1 cellular context compared by ENCODE assay signal in the genomic region with DNA sequence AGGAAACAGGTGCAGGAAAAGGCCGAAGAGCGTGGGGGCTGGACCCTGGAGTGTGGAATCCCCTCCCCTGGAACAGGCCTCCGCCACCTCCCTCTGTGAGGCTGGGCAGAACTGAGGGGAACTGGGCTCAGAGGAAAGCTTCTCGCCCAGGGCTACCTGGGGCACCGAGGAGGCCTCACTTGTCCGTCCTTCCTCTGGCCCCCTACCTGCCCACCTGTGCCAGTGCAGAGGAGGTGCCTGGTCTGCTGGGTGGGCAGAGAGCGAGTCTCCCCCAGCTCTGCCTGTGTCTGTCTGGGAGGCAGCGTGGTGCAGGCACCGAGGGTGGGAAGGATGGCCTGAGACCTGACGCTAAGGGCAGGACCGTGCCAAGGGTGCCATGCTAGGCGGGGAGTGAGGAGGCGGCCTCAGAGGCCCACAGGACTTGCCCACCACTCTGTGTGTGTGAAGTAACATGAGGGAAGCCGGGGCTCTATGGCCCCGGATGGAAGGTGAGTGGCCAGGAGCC.
TF ChIP-seq lines count a peak whose summit lies in the region.

No MANE protein-coding gene starts in this region.

TF ChIP-seq in HepG2, 621 proteins besides CTCF, POLR2A, EP300 and RAD21 (continues in another document):
- TF ChIP-seq KDM4B (CRISPR knock-in tag; IDR thresholded peaks at IDR 0.05) (no peak), ZKSCAN8 (CRISPR knock-in tag; IDR thresholded peaks at IDR 0.05; ENCODE audit: borderline replicate concordance) (no peak), FOXC1 (CRISPR knock-in tag; IDR thresholded peaks at IDR 0.05; ENCODE audit: borderline replicate concordance) (no peak), ZNF768 (CRISPR knock-in tag; IDR thresholded peaks at IDR 0.05) (0 out of 2 replicates have a peak, but pooled peaks have one; percentile 8), ZSCAN12 (CRISPR knock-in tag; IDR thresholded peaks at IDR 0.05) (no peak), NONO (IDR thresholded peaks at IDR 0.05) (no peak), NONO (CRISPR knock-in tag; conservative IDR thresholded peaks at IDR 0.05) (no peak), ZNF510 (CRISPR knock-in tag; IDR thresholded peaks at IDR 0.05; ENCODE audit: low read depth) (no peak), ZFP62 (CRISPR knock-in tag; IDR thresholded peaks at IDR 0.05) (no peak), ZNF121 (CRISPR knock-in tag; IDR thresholded peaks at IDR 0.05) (no peak), TOPORS (CRISPR knock-in tag; IDR thresholded peaks at IDR 0.05) (no peak), NR2F1 (CRISPR knock-in tag; IDR thresholded peaks at IDR 0.05) (no peak), MAZ (IDR thresholded peaks at IDR 0.05; ENCODE audit: borderline replicate concordance, low read depth, low read length) (no peak), MAZ (CRISPR knock-in tag; IDR thresholded peaks at IDR 0.05; ENCODE audit: low read depth) (no peak), CBX2 (IDR thresholded peaks at IDR 0.05; ENCODE audit: low read depth, low read length) (no peak), CBX2 (CRISPR knock-in tag; IDR thresholded peaks at IDR 0.05; ENCODE audit: low read depth) (no peak), AGO2 (optimal IDR thresholded peaks at IDR 0.05; ENCODE audit: low read depth, low read length) (peak; percentile 25), ARHGAP35 (CRISPR knock-in tag; IDR thresholded peaks at IDR 0.05; ENCODE audit: borderline replicate concordance) (0 out of 2 replicates have a peak, but pooled peaks have one; percentile 49), RFXANK (CRISPR knock-in tag; IDR thresholded peaks at IDR 0.05) (no peak), NFIB (CRISPR knock-in tag; IDR thresholded peaks at IDR 0.05; ENCODE audit: borderline replicate concordance) (0 out of 2 replicates have a peak, but pooled peaks have one; percentile 47), MTA1 (CRISPR knock-in tag; IDR thresholded peaks at IDR 0.05; ENCODE audit: borderline replicate concordance) (0 out of 2 replicates have a peak, but pooled peaks have one; percentile 3), ZNF274 (CRISPR knock-in tag; IDR thresholded peaks at IDR 0.05) (0 out of 2 replicates have a peak, but pooled peaks have one; percentile 15), ZFP90 (CRISPR knock-in tag; IDR thresholded peaks at IDR 0.05; ENCODE audit: borderline replicate concordance) (no peak), ZNF225 (CRISPR knock-in tag; IDR thresholded peaks at IDR 0.05) (no peak), WIZ (CRISPR knock-in tag; IDR thresholded peaks at IDR 0.05) (no peak), NFE2L2 (IDR thresholded peaks at IDR 0.05; ENCODE audit: low read length) (no peak), GABPA (IDR thresholded peaks at IDR 0.05; ENCODE audit: low read depth, low read length) (no peak), GABPA (CRISPR knock-in tag; IDR thresholded peaks at IDR 0.05; ENCODE audit: low read depth) (no peak), SP2 (CRISPR knock-in tag; IDR thresholded peaks at IDR 0.05) (no peak), PAX8 (CRISPR knock-in tag; IDR thresholded peaks at IDR 0.05; ENCODE audit: borderline replicate concordance) (no peak)
- TF ChIP-seq, protein P1, sequence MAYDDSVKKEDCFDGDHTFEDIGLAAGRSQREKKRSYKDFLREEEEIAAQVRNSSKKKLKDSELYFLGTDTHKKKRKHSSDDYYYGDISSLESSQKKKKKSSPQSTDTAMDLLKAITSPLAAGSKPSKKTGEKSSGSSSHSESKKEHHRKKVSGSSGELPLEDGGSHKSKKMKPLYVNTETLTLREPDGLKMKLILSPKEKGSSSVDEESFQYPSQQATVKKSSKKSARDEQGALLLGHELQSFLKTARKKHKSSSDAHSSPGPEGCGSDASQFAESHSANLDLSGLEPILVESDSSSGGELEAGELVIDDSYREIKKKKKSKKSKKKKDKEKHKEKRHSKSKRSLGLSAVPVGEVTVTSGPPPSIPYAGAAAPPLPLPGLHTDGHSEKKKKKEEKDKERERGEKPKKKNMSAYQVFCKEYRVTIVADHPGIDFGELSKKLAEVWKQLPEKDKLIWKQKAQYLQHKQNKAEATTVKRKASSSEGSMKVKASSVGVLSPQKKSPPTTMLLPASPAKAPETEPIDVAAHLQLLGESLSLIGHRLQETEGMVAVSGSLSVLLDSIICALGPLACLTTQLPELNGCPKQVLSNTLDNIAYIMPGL (CRISPR knock-in tag; IDR thresholded peaks at IDR 0.05; ENCODE audit: borderline replicate concordance in 1 of 2, low read depth in 1 of 2): no peak
- TF ChIP-seq, protein P2, sequence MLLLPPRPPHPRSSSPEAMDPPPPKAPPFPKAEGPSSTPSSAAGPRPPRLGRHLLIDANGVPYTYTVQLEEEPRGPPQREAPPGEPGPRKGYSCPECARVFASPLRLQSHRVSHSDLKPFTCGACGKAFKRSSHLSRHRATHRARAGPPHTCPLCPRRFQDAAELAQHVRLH (CRISPR knock-in tag; IDR thresholded peaks at IDR 0.05; ENCODE audit: borderline replicate concordance, low read depth): no peak
- TF ChIP-seq, protein P3, sequence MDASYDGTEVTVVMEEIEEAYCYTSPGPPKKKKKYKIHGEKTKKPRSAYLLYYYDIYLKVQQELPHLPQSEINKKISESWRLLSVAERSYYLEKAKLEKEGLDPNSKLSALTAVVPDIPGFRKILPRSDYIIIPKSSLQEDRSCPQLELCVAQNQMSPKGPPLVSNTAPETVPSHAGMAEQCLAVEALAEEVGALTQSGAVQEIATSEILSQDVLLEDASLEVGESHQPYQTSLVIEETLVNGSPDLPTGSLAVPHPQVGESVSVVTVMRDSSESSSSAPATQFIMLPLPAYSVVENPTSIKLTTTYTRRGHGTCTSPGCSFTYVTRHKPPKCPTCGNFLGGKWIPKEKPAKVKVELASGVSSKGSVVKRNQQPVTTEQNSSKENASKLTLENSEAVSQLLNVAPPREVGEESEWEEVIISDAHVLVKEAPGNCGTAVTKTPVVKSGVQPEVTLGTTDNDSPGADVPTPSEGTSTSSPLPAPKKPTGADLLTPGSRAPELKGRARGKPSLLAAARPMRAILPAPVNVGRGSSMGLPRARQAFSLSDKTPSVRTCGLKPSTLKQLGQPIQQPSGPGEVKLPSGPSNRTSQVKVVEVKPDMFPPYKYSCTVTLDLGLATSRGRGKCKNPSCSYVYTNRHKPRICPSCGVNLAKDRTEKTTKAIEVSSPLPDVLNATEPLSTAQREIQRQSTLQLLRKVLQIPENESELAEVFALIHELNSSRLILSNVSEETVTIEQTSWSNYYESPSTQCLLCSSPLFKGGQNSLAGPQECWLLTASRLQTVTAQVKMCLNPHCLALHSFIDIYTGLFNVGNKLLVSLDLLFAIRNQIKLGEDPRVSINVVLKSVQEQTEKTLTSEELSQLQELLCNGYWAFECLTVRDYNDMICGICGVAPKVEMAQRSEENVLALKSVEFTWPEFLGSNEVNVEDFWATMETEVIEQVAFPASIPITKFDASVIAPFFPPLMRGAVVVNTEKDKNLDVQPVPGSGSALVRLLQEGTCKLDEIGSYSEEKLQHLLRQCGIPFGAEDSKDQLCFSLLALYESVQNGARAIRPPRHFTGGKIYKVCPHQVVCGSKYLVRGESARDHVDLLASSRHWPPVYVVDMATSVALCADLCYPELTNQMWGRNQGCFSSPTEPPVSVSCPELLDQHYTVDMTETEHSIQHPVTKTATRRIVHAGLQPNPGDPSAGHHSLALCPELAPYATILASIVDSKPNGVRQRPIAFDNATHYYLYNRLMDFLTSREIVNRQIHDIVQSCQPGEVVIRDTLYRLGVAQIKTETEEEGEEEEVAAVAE (CRISPR knock-in tag; IDR thresholded peaks at IDR 0.05; ENCODE audit: borderline replicate concordance): no peak
- TF ChIP-seq, protein P4, sequence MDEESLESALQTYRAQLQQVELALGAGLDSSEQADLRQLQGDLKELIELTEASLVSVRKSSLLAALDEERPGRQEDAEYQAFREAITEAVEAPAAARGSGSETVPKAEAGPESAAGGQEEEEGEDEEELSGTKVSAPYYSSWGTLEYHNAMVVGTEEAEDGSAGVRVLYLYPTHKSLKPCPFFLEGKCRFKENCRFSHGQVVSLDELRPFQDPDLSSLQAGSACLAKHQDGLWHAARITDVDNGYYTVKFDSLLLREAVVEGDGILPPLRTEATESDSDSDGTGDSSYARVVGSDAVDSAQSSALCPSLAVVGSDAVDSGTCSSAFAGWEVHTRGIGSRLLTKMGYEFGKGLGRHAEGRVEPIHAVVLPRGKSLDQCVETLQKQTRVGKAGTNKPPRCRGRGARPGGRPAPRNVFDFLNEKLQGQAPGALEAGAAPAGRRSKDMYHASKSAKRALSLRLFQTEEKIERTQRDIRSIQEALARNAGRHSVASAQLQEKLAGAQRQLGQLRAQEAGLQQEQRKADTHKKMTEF (CRISPR knock-in tag; IDR thresholded peaks at IDR 0.05): no peak
- TF ChIP-seq, protein P5, sequence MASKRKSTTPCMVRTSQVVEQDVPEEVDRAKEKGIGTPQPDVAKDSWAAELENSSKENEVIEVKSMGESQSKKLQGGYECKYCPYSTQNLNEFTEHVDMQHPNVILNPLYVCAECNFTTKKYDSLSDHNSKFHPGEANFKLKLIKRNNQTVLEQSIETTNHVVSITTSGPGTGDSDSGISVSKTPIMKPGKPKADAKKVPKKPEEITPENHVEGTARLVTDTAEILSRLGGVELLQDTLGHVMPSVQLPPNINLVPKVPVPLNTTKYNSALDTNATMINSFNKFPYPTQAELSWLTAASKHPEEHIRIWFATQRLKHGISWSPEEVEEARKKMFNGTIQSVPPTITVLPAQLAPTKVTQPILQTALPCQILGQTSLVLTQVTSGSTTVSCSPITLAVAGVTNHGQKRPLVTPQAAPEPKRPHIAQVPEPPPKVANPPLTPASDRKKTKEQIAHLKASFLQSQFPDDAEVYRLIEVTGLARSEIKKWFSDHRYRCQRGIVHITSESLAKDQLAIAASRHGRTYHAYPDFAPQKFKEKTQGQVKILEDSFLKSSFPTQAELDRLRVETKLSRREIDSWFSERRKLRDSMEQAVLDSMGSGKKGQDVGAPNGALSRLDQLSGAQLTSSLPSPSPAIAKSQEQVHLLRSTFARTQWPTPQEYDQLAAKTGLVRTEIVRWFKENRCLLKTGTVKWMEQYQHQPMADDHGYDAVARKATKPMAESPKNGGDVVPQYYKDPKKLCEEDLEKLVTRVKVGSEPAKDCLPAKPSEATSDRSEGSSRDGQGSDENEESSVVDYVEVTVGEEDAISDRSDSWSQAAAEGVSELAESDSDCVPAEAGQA (IDR thresholded peaks at IDR 0.05; ENCODE audit: low read depth): no peak
- TF ChIP-seq, protein P5 (CRISPR knock-in tag; IDR thresholded peaks at IDR 0.05; ENCODE audit: borderline replicate concordance): no peak
- TF ChIP-seq, protein P6, sequence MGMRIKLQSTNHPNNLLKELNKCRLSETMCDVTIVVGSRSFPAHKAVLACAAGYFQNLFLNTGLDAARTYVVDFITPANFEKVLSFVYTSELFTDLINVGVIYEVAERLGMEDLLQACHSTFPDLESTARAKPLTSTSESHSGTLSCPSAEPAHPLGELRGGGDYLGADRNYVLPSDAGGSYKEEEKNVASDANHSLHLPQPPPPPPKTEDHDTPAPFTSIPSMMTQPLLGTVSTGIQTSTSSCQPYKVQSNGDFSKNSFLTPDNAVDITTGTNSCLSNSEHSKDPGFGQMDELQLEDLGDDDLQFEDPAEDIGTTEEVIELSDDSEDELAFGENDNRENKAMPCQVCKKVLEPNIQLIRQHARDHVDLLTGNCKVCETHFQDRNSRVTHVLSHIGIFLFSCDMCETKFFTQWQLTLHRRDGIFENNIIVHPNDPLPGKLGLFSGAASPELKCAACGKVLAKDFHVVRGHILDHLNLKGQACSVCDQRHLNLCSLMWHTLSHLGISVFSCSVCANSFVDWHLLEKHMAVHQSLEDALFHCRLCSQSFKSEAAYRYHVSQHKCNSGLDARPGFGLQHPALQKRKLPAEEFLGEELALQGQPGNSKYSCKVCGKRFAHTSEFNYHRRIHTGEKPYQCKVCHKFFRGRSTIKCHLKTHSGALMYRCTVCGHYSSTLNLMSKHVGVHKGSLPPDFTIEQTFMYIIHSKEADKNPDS (CRISPR knock-in tag; IDR thresholded peaks at IDR 0.05): no peak
- TF ChIP-seq, protein P7, sequence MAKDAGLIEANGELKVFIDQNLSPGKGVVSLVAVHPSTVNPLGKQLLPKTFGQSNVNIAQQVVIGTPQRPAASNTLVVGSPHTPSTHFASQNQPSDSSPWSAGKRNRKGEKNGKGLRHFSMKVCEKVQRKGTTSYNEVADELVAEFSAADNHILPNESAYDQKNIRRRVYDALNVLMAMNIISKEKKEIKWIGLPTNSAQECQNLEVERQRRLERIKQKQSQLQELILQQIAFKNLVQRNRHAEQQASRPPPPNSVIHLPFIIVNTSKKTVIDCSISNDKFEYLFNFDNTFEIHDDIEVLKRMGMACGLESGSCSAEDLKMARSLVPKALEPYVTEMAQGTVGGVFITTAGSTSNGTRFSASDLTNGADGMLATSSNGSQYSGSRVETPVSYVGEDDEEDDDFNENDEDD (CRISPR knock-in tag; IDR thresholded peaks at IDR 0.05; ENCODE audit: borderline replicate concordance): no peak
- TF ChIP-seq, protein P8, sequence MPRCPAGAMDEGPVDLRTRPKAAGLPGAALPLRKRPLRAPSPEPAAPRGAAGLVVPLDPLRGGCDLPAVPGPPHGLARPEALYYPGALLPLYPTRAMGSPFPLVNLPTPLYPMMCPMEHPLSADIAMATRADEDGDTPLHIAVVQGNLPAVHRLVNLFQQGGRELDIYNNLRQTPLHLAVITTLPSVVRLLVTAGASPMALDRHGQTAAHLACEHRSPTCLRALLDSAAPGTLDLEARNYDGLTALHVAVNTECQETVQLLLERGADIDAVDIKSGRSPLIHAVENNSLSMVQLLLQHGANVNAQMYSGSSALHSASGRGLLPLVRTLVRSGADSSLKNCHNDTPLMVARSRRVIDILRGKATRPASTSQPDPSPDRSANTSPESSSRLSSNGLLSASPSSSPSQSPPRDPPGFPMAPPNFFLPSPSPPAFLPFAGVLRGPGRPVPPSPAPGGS (CRISPR knock-in tag; IDR thresholded peaks at IDR 0.05): no peak
- TF ChIP-seq, protein P9, sequence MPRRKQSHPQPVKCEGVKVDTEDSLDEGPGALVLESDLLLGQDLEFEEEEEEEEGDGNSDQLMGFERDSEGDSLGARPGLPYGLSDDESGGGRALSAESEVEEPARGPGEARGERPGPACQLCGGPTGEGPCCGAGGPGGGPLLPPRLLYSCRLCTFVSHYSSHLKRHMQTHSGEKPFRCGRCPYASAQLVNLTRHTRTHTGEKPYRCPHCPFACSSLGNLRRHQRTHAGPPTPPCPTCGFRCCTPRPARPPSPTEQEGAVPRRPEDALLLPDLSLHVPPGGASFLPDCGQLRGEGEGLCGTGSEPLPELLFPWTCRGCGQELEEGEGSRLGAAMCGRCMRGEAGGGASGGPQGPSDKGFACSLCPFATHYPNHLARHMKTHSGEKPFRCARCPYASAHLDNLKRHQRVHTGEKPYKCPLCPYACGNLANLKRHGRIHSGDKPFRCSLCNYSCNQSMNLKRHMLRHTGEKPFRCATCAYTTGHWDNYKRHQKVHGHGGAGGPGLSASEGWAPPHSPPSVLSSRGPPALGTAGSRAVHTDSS (CRISPR knock-in tag; conservative IDR thresholded peaks at IDR 0.05): no peak
